ENCODE assay signal across 8 cellular contexts in the genomic region with DNA sequence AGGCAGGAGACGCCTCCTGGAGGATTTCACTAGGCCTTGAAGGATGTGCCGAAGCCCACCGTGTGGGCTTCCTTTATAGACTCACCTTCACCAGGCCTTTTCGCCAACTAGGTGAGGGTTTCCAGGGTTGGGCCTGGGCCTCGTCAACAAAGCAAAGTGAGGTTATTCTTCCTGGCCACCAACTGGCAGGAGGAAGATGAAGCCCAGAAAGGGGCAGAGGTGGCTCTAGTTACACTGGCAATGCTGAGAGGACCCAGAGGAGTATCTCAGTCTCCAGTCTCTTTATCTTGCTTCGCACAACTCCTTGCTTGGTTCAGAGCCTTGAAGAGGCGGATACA. TPM values are rescaled to one million over a fixed set of nuclear protein-coding genes. Genes with fewer than 3 reads are reported as not detected.
DNase-seq lines count a peak whose midpoint lies in the region; ATAC-seq and TF ChIP-seq lines count a peak whose summit lies in the region.

No MANE protein-coding gene starts in this region.

- H3K4me1 ChIP-seq in lower lobe of right lung (peaks cover 41% of the 10 kb centered on the region), thoracic aorta (ENCODE audit: control insufficient read depth in 1 of 2, low read depth in 2 of 2) (peaks cover 3 to 40% of the 10 kb centered on the region in 2 donors)

- H3K27me3 ChIP-seq in lower lobe of right lung (ENCODE audit: low read depth) (no peaks in the 10 kb centered on the region), thoracic aorta (replicated peaks; ENCODE audit: insufficient read depth) (no peaks in the 10 kb centered on the region)

- TF ChIP-seq CTCF in lower lobe of right lung (IDR thresholded peaks at IDR 0.05), result no peak
- TF ChIP-seq CTCF in thoracic aorta (IDR thresholded peaks at IDR 0.05), result no peak

- no peak for DNase-seq in activated T-cell treated with anti-CD3 and anti-CD28 coated beads, Interleukin-2, amount 50 U/mL, for 4 hours
- no peak for DNase-seq in activated T-cell treated with anti-CD3 and anti-CD28 coated beads, Interleukin-2, amount 50 U/mL, for 48 hours
- no peak for DNase-seq in activated naive CD8-positive, alpha-beta T cell treated with anti-CD3 and anti-CD28 coated beads, Interleukin-2, amount 50 U/mL, for 24 hours
- no peak for DNase-seq in lower lobe of right lung
- DNase-seq in thoracic aorta (ENCODE audit: low spot score), result no peak
- no peak for DNase-seq in DMS 273 treated with DMSO at 0.1 percent for 48 hours (lab: John Stamatoyannopoulos, UW)
- no peak for DNase-seq in SKM-1 (lab: John Stamatoyannopoulos, UW; ENCODE audit: unreplicated experiment)
- DNase-seq in AG08395 (ENCODE audit: low spot score), result no peak

- H3K4me3 ChIP-seq in lower lobe of right lung (peak overlapping the region; percentile 78), thoracic aorta (peak overlapping the region; percentile 77)

- no peak overlapping the region for H3K27ac Mint-ChIP-seq in activated naive CD8-positive, alpha-beta T cell treated with anti-CD3 and anti-CD28 coated beads, Interleukin-2, amount 50 U/mL, for 24 hours

- no peaks in the 10 kb centered on the region for H3K27me3 Mint-ChIP-seq in activated T-cell treated with anti-CD3 and anti-CD28 coated beads, Interleukin-2, amount 50 U/mL, for 4 hours (ENCODE audit: low read depth)
- H3K27me3 Mint-ChIP-seq in activated naive CD8-positive, alpha-beta T cell treated with anti-CD3 and anti-CD28 coated beads, Interleukin-2, amount 50 U/mL, for 24 hours, result no peaks in the 10 kb centered on the region

- intact Hi-C loops in lower lobe of right lung (cut with DNase I), result no loop called here

- H3K9me3 Mint-ChIP-seq in activated T-cell treated with anti-CD3 and anti-CD28 coated beads, Interleukin-2, amount 50 U/mL, for 4 hours, result no peaks in the 10 kb centered on the region
- H3K9me3 Mint-ChIP-seq in activated naive CD8-positive, alpha-beta T cell treated with anti-CD3 and anti-CD28 coated beads, Interleukin-2, amount 50 U/mL, for 24 hours, result no peaks in the 10 kb centered on the region

- H3K4me1 Mint-ChIP-seq in activated T-cell treated with anti-CD3 and anti-CD28 coated beads, Interleukin-2, amount 50 U/mL, for 4 hours (ENCODE audit: low read depth), result peaks cover 43% of the 10 kb centered on the region
- H3K4me1 Mint-ChIP-seq in activated naive CD8-positive, alpha-beta T cell treated with anti-CD3 and anti-CD28 coated beads, Interleukin-2, amount 50 U/mL, for 24 hours, result peaks cover 43% of the 10 kb centered on the region

- no peak for ATAC-seq in activated T-cell treated with anti-CD3 and anti-CD28 coated beads, Interleukin-2, amount 50 U/mL, for 4 hours
- ATAC-seq in activated naive CD8-positive, alpha-beta T cell treated with anti-CD3 and anti-CD28 coated beads, Interleukin-2, amount 50 U/mL, for 24 hours, result no peak
- no peak for ATAC-seq in lower lobe of right lung
- ATAC-seq in thoracic aorta (ENCODE audit: insufficient number of reproducible peaks, low FRiP score, low read depth), result peak; percentile 1

- H3K9me3 ChIP-seq in lower lobe of right lung, result no peaks in the 10 kb centered on the region
- no peaks in the 10 kb centered on the region for H3K9me3 ChIP-seq in thoracic aorta

- H3K27ac ChIP-seq in lower lobe of right lung (peak overlapping the region; percentile 87), thoracic aorta (peak overlapping the region; percentile 83 to 84)

- H3K36me3 ChIP-seq in lower lobe of right lung (no peaks in the 10 kb centered on the region), thoracic aorta (no peaks in the 10 kb centered on the region)

- no peaks in the 10 kb centered on the region for H3K36me3 Mint-ChIP-seq in activated T-cell treated with anti-CD3 and anti-CD28 coated beads, Interleukin-2, amount 50 U/mL, for 4 hours (ENCODE audit: insufficient read depth)
- peaks cover 13% of the 10 kb centered on the region for H3K36me3 Mint-ChIP-seq in activated naive CD8-positive, alpha-beta T cell treated with anti-CD3 and anti-CD28 coated beads, Interleukin-2, amount 50 U/mL, for 24 hours (ENCODE audit: low read depth)

- peak overlapping the region; percentile 91 for H3K4me3 Mint-ChIP-seq in activated T-cell treated with anti-CD3 and anti-CD28 coated beads, Interleukin-2, amount 50 U/mL, for 4 hours
- peak overlapping the region; percentile 97 for H3K4me3 Mint-ChIP-seq in activated naive CD8-positive, alpha-beta T cell treated with anti-CD3 and anti-CD28 coated beads, Interleukin-2, amount 50 U/mL, for 24 hours

RNA-seq across cellular contexts. Expression of a gene that starts 0.4 kb away (rescaled TPM):
- total RNA-seq in activated T-cell treated with anti-CD3 and anti-CD28 coated beads, Interleukin-2, amount 50 U/mL, for 4 hours, result 10 to 100 TPM; 31.3 to 36.6 (median 32.5) TPM
- total RNA-seq in lower lobe of right lung, result 15.4 TPM
- total RNA-seq in thoracic aorta, result 10 to 100 TPM in 1 of 2 donors, 1 to 10 TPM in 1; 6.5 to 14.2 TPM
